Comparison of ENCODE assay signal across 22 cellular contexts in genomic region chr21:39604951-39605350, GRCh38. TPM values are rescaled to one million over a fixed set of nuclear protein-coding genes. Genes with fewer than 3 reads are reported as not detected.
"Had no signal": no experiment of that assay in that cellular context is flagged by ENCODE, and none has a peak within 500 bp of the region (broad histone marks: within the 10 kb centered on the region; RNA-seq: fewer than 3 reads in every experiment).

No MANE protein-coding gene starts in this region.

- H3K27ac Mint-ChIP-seq: mesothelial cell of epicardium, naive B cell had no signal

- H3K9me3 Mint-ChIP-seq: mesothelial cell of epicardium had no signal

- ATAC-seq: gastrocnemius medialis, heart right ventricle, left cardiac atrium, left lung, left ventricle myocardium superior, lower lobe of right lung, mucosa of descending colon had no signal

- H3K4me3 ChIP-seq: coronary artery, dorsolateral prefrontal cortex, esophagus squamous epithelium, gastrocnemius medialis, heart right ventricle, left lung, lower lobe of right lung, mucosa of descending colon had no signal

- H3K36me3 ChIP-seq: esophagus squamous epithelium, gastrocnemius medialis, heart right ventricle, left lung, lower lobe of right lung had no signal

- H3K4me1 Mint-ChIP-seq: naive B cell had no signal

- H3K9me3 ChIP-seq: esophagus squamous epithelium, gastrocnemius medialis, heart right ventricle, left lung, lower lobe of right lung, mucosa of descending colon had no signal

- H3K36me3 Mint-ChIP-seq: naive B cell had no signal

- H3K4me1 ChIP-seq: esophagus squamous epithelium, gastrocnemius medialis, heart right ventricle, left lung, lower lobe of right lung had no signal

- H3K4me3 Mint-ChIP-seq: mesothelial cell of epicardium, naive B cell had no signal

- H3K27me3 ChIP-seq: dorsolateral prefrontal cortex, gastrocnemius medialis, heart right ventricle had no signal

- H3K27ac ChIP-seq: coronary artery, dorsolateral prefrontal cortex, esophagus squamous epithelium, gastrocnemius medialis, heart right ventricle, left lung, lower lobe of right lung had no signal

- DNase-seq: dermis blood vessel endothelial cell; dorsolateral prefrontal cortex; effector CD4-positive, alpha-beta T cell; effector memory CD4-positive, alpha-beta T cell; esophagus squamous epithelium; foreskin fibroblast; foreskin melanocyte; gastrocnemius medialis; heart right ventricle; hippocampal formation; left cardiac atrium; left lung; left ventricle myocardium superior; lower lobe of right lung; mesenchymal stem cell; mucosa of descending colon; naive B cell had no signal

RNA-seq across cellular contexts. Expression of gene B3GALT5, which starts 7.8 kb away (rescaled TPM):
- total RNA-seq: chondrocyte, endothelial cell of umbilical vein, lung microvascular endothelial cell had no signal
